18 cellular contexts compared by ENCODE assay signal in the genomic region with DNA sequence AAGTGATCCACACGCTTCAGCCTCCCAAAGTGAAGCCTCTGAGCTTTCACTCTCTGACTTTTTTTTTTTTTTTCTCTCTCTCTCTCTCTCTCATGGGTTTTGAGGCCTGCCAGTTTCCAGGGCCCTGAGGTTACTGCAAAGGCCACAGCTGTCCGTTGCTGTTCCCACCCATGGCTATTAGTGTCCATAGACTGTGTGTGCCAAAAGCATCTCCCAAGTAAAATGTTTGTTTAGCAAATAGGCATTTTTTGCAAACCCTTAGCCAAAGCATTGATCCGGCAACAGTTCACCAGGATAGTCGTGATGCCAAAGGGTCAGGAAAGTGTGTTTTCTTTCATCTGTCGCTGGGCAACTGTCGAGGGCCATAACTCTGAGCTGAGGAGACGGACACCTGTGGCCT. TPM values are rescaled to one million over a fixed set of nuclear protein-coding genes. Genes with fewer than 3 reads are reported as not detected.
DNase-seq lines count a peak whose midpoint lies in the region; ATAC-seq and TF ChIP-seq lines count a peak whose summit lies in the region.
"Had no signal": no experiment of that assay in that cellular context is flagged by ENCODE, and none has a peak within 500 bp of the region (broad histone marks: within the 10 kb centered on the region; RNA-seq: fewer than 3 reads in every experiment).

No MANE protein-coding gene starts in this region.

- peak; percentile 52 to 64 for ATAC-seq in gastrocnemius medialis
- no peak for ATAC-seq in activated T-cell treated with anti-CD3 and anti-CD28 coated beads, Interleukin-2, amount 50 U/mL, for 72 hours (replicated peaks in 1 of 2)

- H3K4me1 ChIP-seq in BLaER1 (peaks cover 6% of the 10 kb centered on the region; the same call in 1 of the 2 replicates), gastrocnemius medialis (peaks cover 0 to 5% of the 10 kb centered on the region in 2 donors)
- H3K4me1 ChIP-seq: SJCRH30 had no signal

- H3K27ac Mint-ChIP-seq in dendritic cell treated with granulocyte-macrophage colony-stimulating factor and Interleukin-4, amounts not matched to agents 40 ng/mL and 50 ng/mL, for 4 days, result peak overlapping the region; percentile 30
- H3K27ac Mint-ChIP-seq in mesothelial cell of epicardium, result peak overlapping the region; percentile 25
- H3K27ac Mint-ChIP-seq in activated T-cell treated with anti-CD3 and anti-CD28 coated beads, Interleukin-2, amount 50 U/mL, for 72 hours, result no peak overlapping the region
- H3K27ac Mint-ChIP-seq: HFFc6 had no signal

- peaks cover 100% of the 10 kb centered on the region for H3K36me3 Mint-ChIP-seq in dendritic cell treated with granulocyte-macrophage colony-stimulating factor and Interleukin-4, amounts not matched to agents 40 ng/mL and 50 ng/mL, for 4 days (ENCODE audit: low read depth)
- peaks cover 42% of the 10 kb centered on the region for H3K36me3 Mint-ChIP-seq in mesothelial cell of epicardium
- H3K36me3 Mint-ChIP-seq in activated T-cell treated with anti-CD3 and anti-CD28 coated beads, Interleukin-2, amount 50 U/mL, for 72 hours (ENCODE audit: insufficient read depth in 2 of 2), result peaks cover 5 to 9% of the 10 kb centered on the region in 2 donors

- H3K4me3 Mint-ChIP-seq in dendritic cell treated with granulocyte-macrophage colony-stimulating factor and Interleukin-4, amounts not matched to agents 40 ng/mL and 50 ng/mL, for 4 days, result no peak overlapping the region
- no peak overlapping the region for H3K4me3 Mint-ChIP-seq in mesothelial cell of epicardium
- H3K4me3 Mint-ChIP-seq in activated T-cell treated with anti-CD3 and anti-CD28 coated beads, Interleukin-2, amount 50 U/mL, for 72 hours, result no peak overlapping the region
- H3K4me3 Mint-ChIP-seq: HFFc6 had no signal

- H3K27me3 ChIP-seq in BLaER1, result no peaks in the 10 kb centered on the region
- H3K27me3 ChIP-seq in gastrocnemius medialis, result peaks cover 0 to 2% (median under 1%) of the 10 kb centered on the region in 3 donors
- H3K27me3 ChIP-seq: SJCRH30 had no signal

- H3K4me1 Mint-ChIP-seq in dendritic cell treated with granulocyte-macrophage colony-stimulating factor and Interleukin-4, amounts not matched to agents 40 ng/mL and 50 ng/mL, for 4 days (ENCODE audit: low read depth), result peaks cover 5% of the 10 kb centered on the region
- H3K4me1 Mint-ChIP-seq in mesothelial cell of epicardium, result no peaks in the 10 kb centered on the region
- H3K4me1 Mint-ChIP-seq in activated T-cell treated with anti-CD3 and anti-CD28 coated beads, Interleukin-2, amount 50 U/mL, for 72 hours (ENCODE audit: low read depth), result no peaks in the 10 kb centered on the region

- no peak overlapping the region for H3K27ac ChIP-seq in BLaER1
- H3K27ac ChIP-seq in gastrocnemius medialis, result peak overlapping the region in 2 of 4 donors; percentile 52
- H3K27ac ChIP-seq: C4-2B, KMS-11, SJCRH30 had no signal

- peaks cover 44% of the 10 kb centered on the region for H4K20me1 ChIP-seq in BLaER1

- H3K9me3 ChIP-seq in BLaER1 (no peaks in the 10 kb centered on the region), gastrocnemius medialis (no peaks in the 10 kb centered on the region)
- H3K9me3 ChIP-seq: SJCRH30 had no signal

- H3K27me3 Mint-ChIP-seq in dendritic cell treated with granulocyte-macrophage colony-stimulating factor and Interleukin-4, amounts not matched to agents 40 ng/mL and 50 ng/mL, for 4 days, result no peaks in the 10 kb centered on the region
- no peaks in the 10 kb centered on the region for H3K27me3 Mint-ChIP-seq in mesothelial cell of epicardium (ENCODE audit: low read depth)
- no peaks in the 10 kb centered on the region for H3K27me3 Mint-ChIP-seq in activated T-cell treated with anti-CD3 and anti-CD28 coated beads, Interleukin-2, amount 50 U/mL, for 72 hours (ENCODE audit: low read depth)

- no peak for TF ChIP-seq POLR2A in gastrocnemius medialis (IDR thresholded peaks at IDR 0.05)

- H3K9me3 Mint-ChIP-seq in dendritic cell treated with granulocyte-macrophage colony-stimulating factor and Interleukin-4, amounts not matched to agents 40 ng/mL and 50 ng/mL, for 4 days, result no peaks in the 10 kb centered on the region
- H3K9me3 Mint-ChIP-seq in mesothelial cell of epicardium, result no peaks in the 10 kb centered on the region
- no peaks in the 10 kb centered on the region for H3K9me3 Mint-ChIP-seq in activated T-cell treated with anti-CD3 and anti-CD28 coated beads, Interleukin-2, amount 50 U/mL, for 72 hours
- H3K9me3 Mint-ChIP-seq: HFFc6 had no signal

- no peak for DNase-seq in mesothelial cell of epicardium (ENCODE audit: low spot score in 2 of 2, unreplicated experiment in 2 of 2)
- DNase-seq in gastrocnemius medialis, result no peak
- no peak for DNase-seq in activated CD8-positive, alpha-beta memory T cell treated with anti-CD3 and anti-CD28 coated beads for 24 hours
- DNase-seq in GOT3 (lab: John Stamatoyannopoulos, UW), result no peak
- no peak for DNase-seq in HCEC 1CT
- DNase-seq in activated T-cell treated with anti-CD3 and anti-CD28 coated beads, Interleukin-2, amount 50 U/mL, for 72 hours, result no peak
- DNase-seq: HFFc6, MV-4-11, NCI-H187, NCI-H226, NCI-H524, NCI-H82, RPMI8226, SJCRH30 had no signal

- intact Hi-C loops in dendritic cell treated with granulocyte-macrophage colony-stimulating factor and Interleukin-4, amounts not matched to agents 40 ng/mL and 50 ng/mL, for 4 days (cut with micrococcal nuclease), result no loop called here
- intact Hi-C loops in gastrocnemius medialis (cut with DNase I; ENCODE audit: low total_unique reads), result no loop called here

- H3K4me3 ChIP-seq in BLaER1, result no peak overlapping the region
- no peak overlapping the region for H3K4me3 ChIP-seq in gastrocnemius medialis
- H3K4me3 ChIP-seq: SJCRH30 had no signal

- in situ Hi-C loops in gastrocnemius medialis (cut with MboI; ENCODE audit: low sequenced_read_pairs in 4 of 4), result no loop called here

- H3K4me2 ChIP-seq in BLaER1, result no peak overlapping the region
- H3K4me2 ChIP-seq: KMS-11 had no signal

- TF ChIP-seq CTCF in mesothelial cell of epicardium (IDR thresholded peaks at IDR 0.05; ENCODE audit: unreplicated experiment) (no peak), gastrocnemius medialis (IDR thresholded peaks at IDR 0.05 in 4 of 5, conservative IDR thresholded peaks at IDR 0.05 in 1 of 5) (no peak)

- H3K36me3 ChIP-seq in BLaER1 (peaks cover 100% of the 10 kb centered on the region), gastrocnemius medialis (no peaks in the 10 kb centered on the region)
- H3K36me3 ChIP-seq: SJCRH30 had no signal

- H3K9ac ChIP-seq in BLaER1, result 0 out of 2 replicates have a peak overlapping the region, but pooled peaks have one; percentile 29
- H3K9ac ChIP-seq: KMS-11 had no signal

RNA-seq across cellular contexts. Expression of gene FADS2, which starts 18.3 kb away (rescaled TPM):
- total RNA-seq in mesothelial cell of epicardium (317 to 337 TPM (median 324 TPM) in 3 replicates), gastrocnemius medialis (1 to 10 TPM; 1.5 to 6.4 (median 4.0) TPM)
- 10 to 100 TPM; 23.3 to 70.4 TPM for total RNA-seq in activated T-cell treated with anti-CD3 and anti-CD28 coated beads, Interleukin-2, amount 50 U/mL, for 72 hours

RNA-seq across cellular contexts. Expression of gene FADS1, which starts 29.5 kb away (rescaled TPM):
- 108 to 115 TPM (median 108 TPM) in 3 replicates for total RNA-seq in mesothelial cell of epicardium
- 100 to 1,000 TPM in 1 of 4 donors, 10 to 100 TPM in 3; 25.4 to 209 (median 62.5) TPM for total RNA-seq in gastrocnemius medialis
- total RNA-seq in activated T-cell treated with anti-CD3 and anti-CD28 coated beads, Interleukin-2, amount 50 U/mL, for 72 hours, result 10 to 100 TPM in 1 of 2 donors, 1 to 10 TPM in 1; 8.5 to 17.7 TPM

RNA-seq across cellular contexts. Expression of gene FADS3, which starts 45.0 kb away (rescaled TPM):
- total RNA-seq in mesothelial cell of epicardium (6.1 to 8.9 TPM (median 8.0 TPM) in 3 replicates), gastrocnemius medialis (100 to 1,000 TPM in 2 of 4 donors, 10 to 100 TPM in 2; 40.7 to 196 (median 89.0) TPM)
- total RNA-seq in activated T-cell treated with anti-CD3 and anti-CD28 coated beads, Interleukin-2, amount 50 U/mL, for 72 hours, result 10 to 100 TPM; 14.7 to 22.3 TPM

RNA-seq across cellular contexts. Expression of gene FEN1, which starts 53.6 kb away (rescaled TPM):
- total RNA-seq in mesothelial cell of epicardium (19.5 to 20.9 TPM (median 20.3 TPM) in 3 replicates), gastrocnemius medialis (10 to 100 TPM in 2 of 4 donors, 1 to 10 TPM in 2; 7.4 to 15.7 (median 9.5) TPM)
- total RNA-seq in activated T-cell treated with anti-CD3 and anti-CD28 coated beads, Interleukin-2, amount 50 U/mL, for 72 hours, result 10 to 100 TPM; 55.4 to 64.7 TPM

RNA-seq across cellular contexts. Expression of gene TMEM258, which starts 54.0 kb away (rescaled TPM):
- total RNA-seq in mesothelial cell of epicardium (139 to 154 TPM (median 148 TPM) in 3 replicates), gastrocnemius medialis (10 to 100 TPM; 36.5 to 51.8 (median 47.2) TPM)
- total RNA-seq in activated T-cell treated with anti-CD3 and anti-CD28 coated beads, Interleukin-2, amount 50 U/mL, for 72 hours, result 100 to 1,000 TPM; 146 to 169 TPM

Comparison
In these comparisons a context has a peak if more than half of its experiments do, and no peak if none do; other contexts are left out.
1. ATAC-seq: peak in gastrocnemius medialis (2 of 2); none in activated T-cell treated with anti-CD3 and anti-CD28 coated beads, Interleukin-2, amount 50 U/mL, for 72 hours (0 of 2).